Comparison of ENCODE assay signal across 31 cellular contexts in genomic region chr1:218895064-218895587, GRCh38.
"Had no signal": no experiment of that assay in that cellular context is flagged by ENCODE, and none has a peak within 500 bp of the region (broad histone marks: within the 10 kb centered on the region; RNA-seq: fewer than 3 reads in every experiment).

No MANE protein-coding gene starts in this region.

- H3K9me3 ChIP-seq: adrenal gland, body of pancreas, breast epithelium, gastrocnemius medialis, heart right ventricle had no signal

- DNase-seq: activated CD4-positive, alpha-beta memory T cell treated with anti-CD3 and anti-CD28 coated beads for 36 hours; activated CD4-positive, alpha-beta T cell treated with anti-CD3 and anti-CD28 coated beads for 36 hours; activated CD4-positive, alpha-beta T cell treated with anti-CD3 and anti-CD28 coated beads, Interleukin-2, amount 10 ng/mL, durations not matched to agents 24 days and 14 days; activated CD4-positive, CD25-positive, alpha-beta regulatory T cell; activated CD4-positive, CD25-positive, alpha-beta regulatory T cell treated with anti-CD3 and anti-CD28 coated beads, Interleukin-2, amount 50 U/mL, for 72 hours; activated CD8-positive, alpha-beta memory T cell treated with anti-CD3 and anti-CD28 coated beads, Interleukin-2, amount 10 ng/mL, durations not matched to agents 7 days and 5 days; activated CD8-positive, alpha-beta memory T cell treated with anti-CD3 and anti-CD28 coated beads, Interleukin-2, amount 50 U/mL, for 4 hours; activated CD8-positive, alpha-beta T cell treated with anti-CD3 and anti-CD28 coated beads, Interleukin-2, amount 10 ng/mL, durations not matched to agents 7 days and 5 days; activated effector memory CD4-positive, alpha-beta T cell treated with anti-CD3 and anti-CD28 coated beads, Interleukin-2, amount 50 U/mL, for 16 hours; activated naive CD4-positive, alpha-beta T cell treated with anti-CD3 and anti-CD28 coated beads for 36 hours; activated naive CD8-positive, alpha-beta T cell treated with anti-CD3 and anti-CD28 coated beads for 36 hours; activated naive CD8-positive, alpha-beta T cell treated with anti-CD3 and anti-CD28 coated beads, Interleukin-2, amount 50 U/mL, for 24 hours; activated T-cell treated with anti-CD3 and anti-CD28 coated beads, Interleukin-2, amount 50 U/mL, for 1 hour; activated T-cell treated with anti-CD3 and anti-CD28 coated beads, Interleukin-2, amount 50 U/mL, for 48 hours; adrenal gland; amygdala; aorta; body of pancreas; dorsolateral prefrontal cortex; effector memory CD4-positive, alpha-beta T cell; endodermal cell; foreskin keratinocyte; gastrocnemius medialis; glutamatergic neuron; heart right ventricle; T-helper 1 cell; T-helper 17 cell; T1000 had no signal

- H3K27me3 ChIP-seq: adrenal gland, body of pancreas, breast epithelium, foreskin keratinocyte, gastrocnemius medialis, heart right ventricle had no signal

- H3K4me1 ChIP-seq: adrenal gland, body of pancreas, breast epithelium, foreskin keratinocyte, gastrocnemius medialis had no signal

- ATAC-seq: activated CD4-positive, alpha-beta T cell treated with anti-CD3 and anti-CD28 coated beads for 36 hours; activated CD8-positive, alpha-beta memory T cell treated with anti-CD3 and anti-CD28 coated beads, Interleukin-2, amount 10 ng/mL, durations not matched to agents 7 days and 5 days; activated CD8-positive, alpha-beta T cell treated with anti-CD3 and anti-CD28 coated beads, Interleukin-2, amount 10 ng/mL, durations not matched to agents 7 days and 5 days; activated naive CD8-positive, alpha-beta T cell treated with anti-CD3 and anti-CD28 coated beads, Interleukin-2, amount 50 U/mL, for 24 hours; body of pancreas; esophagus mucosa; foreskin keratinocyte; gastrocnemius medialis; heart right ventricle; T-helper 17 cell had no signal

- H3K36me3 ChIP-seq: adrenal gland, breast epithelium, gastrocnemius medialis, heart right ventricle had no signal

- H3K4me3 ChIP-seq: adrenal gland, body of pancreas, breast epithelium, coronary artery, dorsolateral prefrontal cortex, gastrocnemius medialis, heart right ventricle had no signal

- H3K27ac ChIP-seq: adrenal gland, body of pancreas, breast epithelium, coronary artery, dorsolateral prefrontal cortex, foreskin keratinocyte, gastrocnemius medialis, heart right ventricle had no signal
